In genomic region chr20:25285856-25286798, GRCh38 we compare ENCODE assay signal across 14 cellular contexts. TPM values are rescaled to one million over a fixed set of nuclear protein-coding genes. Genes with fewer than 3 reads are reported as not detected.
DNase-seq lines count a peak whose midpoint lies in the region; ATAC-seq, FAIRE-seq and TF ChIP-seq lines count a peak whose summit lies in the region.
"Had no signal": no experiment of that assay in that cellular context is flagged by ENCODE, and none has a peak within 500 bp of the region (broad histone marks: within the 10 kb centered on the region; RNA-seq: fewer than 3 reads in every experiment).

No MANE protein-coding gene starts in this region.

- no peaks in the 10 kb centered on the region for H3K27me3 Mint-ChIP-seq in CD14-positive monocyte (ENCODE audit: low read depth in 3 of 3)
- H3K27me3 Mint-ChIP-seq: naive B cell had no signal

- H3K27me3 ChIP-seq in RWPE2 (ENCODE audit: insufficient read depth, poor library complexity, severe bottlenecking) (no peaks in the 10 kb centered on the region), pancreas (no peaks in the 10 kb centered on the region)
- H3K27me3 ChIP-seq: MG63 had no signal

- no peak overlapping the region for H3K27ac ChIP-seq in RWPE2 (ENCODE audit: poor library complexity, severe bottlenecking)
- no peak overlapping the region for H3K27ac ChIP-seq in pancreas
- H3K27ac ChIP-seq in coronary artery: no peak overlapping the region
- H3K27ac ChIP-seq: PC-9 had no signal

- H3K4me3 ChIP-seq in RWPE2 (ENCODE audit: severe bottlenecking): no peak overlapping the region
- H3K4me3 ChIP-seq in pancreas: no peak overlapping the region
- no peak overlapping the region for H3K4me3 ChIP-seq in coronary artery
- H3K4me3 ChIP-seq: MG63, PC-9 had no signal

- peak; percentile 48 for DNase-seq in CD14-positive monocyte (ENCODE audit: low spot score)
- DNase-seq in RWPE2 (ENCODE audit: low spot score): peak; percentile 46
- peak; percentile 30 for DNase-seq in Right ventricle myocardium superior
- peak; percentile 1 to 59 (median 12) for DNase-seq in pancreas
- DNase-seq in coronary artery (ENCODE audit: low spot score): no peak
- DNase-seq in COR-L47 (lab: John Stamatoyannopoulos, UW): no peak
- no peak for DNase-seq in LoVo (ENCODE audit: low spot score)
- DNase-seq: activated CD4-positive, CD25-positive, alpha-beta regulatory T cell treated with anti-CD3 and anti-CD28 coated beads, Interleukin-2, amount 50 U/mL, for 72 hours; DMS 273 treated with DMSO at 0.1 percent for 48 hours; MG63; naive B cell; NCI-H2029 treated with DMSO at 0.1 percent for 48 hours had no signal

- H3K36me3 Mint-ChIP-seq in CD14-positive monocyte: peaks cover 79 to 93% of the 10 kb centered on the region in 2 donors

- peak overlapping the region in 3 of 7 donors; percentile 6 to 63 (median 23) for H3K27ac Mint-ChIP-seq in CD14-positive monocyte

- intact Hi-C loops in CD14-positive monocyte (cut with micrococcal nuclease) (no loop called here), Right ventricle myocardium superior (cut with DNase I) (no loop called here), pancreas (cut with DNase I) (no loop called here)

- H3K36me3 ChIP-seq in RWPE2 (ENCODE audit: low read depth): peaks cover 96% of the 10 kb centered on the region
- H3K36me3 ChIP-seq in pancreas: peaks cover 0 to 57% (median 6%) of the 10 kb centered on the region in 3 donors

- H3K4me3 Mint-ChIP-seq in CD14-positive monocyte: no peak overlapping the region

- ATAC-seq in RWPE2 (ENCODE audit: low read depth): no peak
- no peak for ATAC-seq in Right ventricle myocardium superior (ENCODE audit: poor library complexity)
- no peak for ATAC-seq in pancreas
- no peak for ATAC-seq in GM18858 (IDR thresholded peaks at IDR 0.05; ENCODE audit: unreplicated experiment)

- WGBS in pancreas, 2 donors: 88 to 89% methylated on average over 24 of the region's 24 CpGs

- H3K9me3 ChIP-seq in RWPE2 (ENCODE audit: severe bottlenecking): no peaks in the 10 kb centered on the region
- no peaks in the 10 kb centered on the region for H3K9me3 ChIP-seq in pancreas
- H3K9me3 ChIP-seq: MG63 had no signal

- H3K4me1 Mint-ChIP-seq in CD14-positive monocyte: no peaks in the 10 kb centered on the region

- FAIRE-seq in pancreas (lab: Jason Lieb, UNC): no peak

- H3K9me3 Mint-ChIP-seq in CD14-positive monocyte: peaks cover 0 to 2% (median 0%) of the 10 kb centered on the region in 7 donors
- H3K9me3 Mint-ChIP-seq: naive B cell had no signal

- no peak for TF ChIP-seq CTCF in CD14-positive monocyte (IDR thresholded peaks at IDR 0.05)
- no peak for TF ChIP-seq CTCF in RWPE2 (IDR thresholded peaks at IDR 0.05; ENCODE audit: poor library complexity, severe bottlenecking)
- TF ChIP-seq CTCF in pancreas (IDR thresholded peaks at IDR 0.05): no peak
- no peak for TF ChIP-seq CTCF in coronary artery (IDR thresholded peaks at IDR 0.05)

- H3K4me1 ChIP-seq in RWPE2 (ENCODE audit: insufficient read depth, poor library complexity, severe bottlenecking): no peaks in the 10 kb centered on the region
- no peaks in the 10 kb centered on the region for H3K4me1 ChIP-seq in pancreas

RNA-seq across cellular contexts. Expression of gene PYGB, which starts 38.2 kb away (rescaled TPM):
- polyA plus RNA-seq in CD14-positive monocyte (10 to 100 TPM; 26.7 to 33.2 TPM), pancreas (10 to 100 TPM; 37.2 TPM)
- total RNA-seq in Right ventricle myocardium superior (170 TPM), pancreas (10 to 100 TPM; 17.4 to 25.0 (median 23.7) TPM)

Comparison
In these comparisons a context has a peak if more than half of its experiments do, and no peak if none do; other contexts are left out.
1. DNase-seq: peak in CD14-positive monocyte (single experiment), RWPE2 (single experiment), Right ventricle myocardium superior (single experiment) and pancreas (6 of 6); none in coronary artery (single experiment), COR-L47 (single experiment) and LoVo (single experiment).